7 cellular contexts compared by ENCODE assay signal in genomic region chrX:6932942-6933341, GRCh38.
DNase-seq lines count a peak whose midpoint lies in the region; ATAC-seq, FAIRE-seq and TF ChIP-seq lines count a peak whose summit lies in the region.
"Not testable (repeated sequence)": the region's sequence is repeated elsewhere in the genome, so short reads cannot be mapped to it uniquely, and the experiment has no call there.

No MANE protein-coding gene starts in this region.

- not testable (repeated sequence) for TF ChIP-seq RAD21 in K562 (CRISPR knock-in tag; conservative IDR thresholded peaks at IDR 0.05 in 1 of 2, IDR thresholded peaks at IDR 0.05 in 1 of 2)

- DNase-seq in BE2C, result peak; percentile 1
- DNase-seq in Caco-2; K562 (ENCODE audit: extremely low read depth in 1 of 4, low spot score in 3 of 4); endodermal cell; neural crest cell (ENCODE audit: low read depth, low spot score): not testable (repeated sequence)
- DNase-seq in nephron progenitor cell, result peak; percentile 13

- 93% methylated on average over 3 of the region's 9 CpGs for WGBS in K562 (ENCODE audit: insufficient coverage, low coverage, missing lambda C conversion rate)
- 88% methylated on average over 5 of the region's 9 CpGs; no CpG with 5 or more reads in 1 of the 2 experiments for WGBS in endodermal cell (ENCODE audit: insufficient coverage in 1 of 2, insufficient read length in 1 of 2), 2 experiments

- in situ Hi-C loops in K562 (cut with MboI), result not testable (repeated sequence)

- not testable (repeated sequence) for H4K20me1 ChIP-seq in K562 (replicated peaks; ENCODE audit: control insufficient read depth, insufficient read depth, low read length)

- H3K9me1 ChIP-seq in K562 (ENCODE audit: control insufficient read depth, insufficient read depth, low read length), result not testable (repeated sequence)

- not testable (repeated sequence) for H3K27me3 ChIP-seq in BE2C; Caco-2 (replicated peaks; ENCODE audit: control insufficient read depth, insufficient read depth, low read length); K562 (ENCODE audit: control insufficient read depth in 2 of 2, insufficient read depth in 2 of 2, low read length in 2 of 2); endodermal cell (ENCODE audit: control insufficient read depth, insufficient read depth, low read length, poor library complexity, severe bottlenecking)

- intact Hi-C loops in Caco-2 (cut with micrococcal nuclease; ENCODE audit: unreplicated experiment), result loop anchor here (5.0 kb wide), 1 partner anchor 154 kb away; no protein-coding TSS in a partner anchor
- intact Hi-C loops in K562 (cut with micrococcal nuclease), result not testable (repeated sequence)

- not testable (repeated sequence) for H3K4me1 ChIP-seq in BE2C; Caco-2; K562 (replicated peaks in 1 of 2; ENCODE audit: control insufficient read depth in 2 of 2, insufficient read depth in 2 of 2, low read length in 2 of 2); endodermal cell (ENCODE audit: control insufficient read depth, insufficient read depth, low read length)

- BruUV-seq in Caco-2 (replicated peaks; lab: Mats Ljungman, UMichigan); K562 (replicated peaks; lab: Mats Ljungman, UMichigan): not testable (repeated sequence)

- H3K9ac ChIP-seq in K562 (ENCODE audit: insufficient read depth in 1 of 2, low read depth in 2 of 2, low read length in 2 of 2); endodermal cell (ENCODE audit: extremely low read depth, low read length, poor library complexity, severe bottlenecking): not testable (repeated sequence)

- H3K36me3 Mint-ChIP-seq in Caco-2 (ENCODE audit: insufficient read depth, unreplicated experiment); endodermal cell (ENCODE audit: low read depth); nephron progenitor cell (ENCODE audit: low read depth); neural crest cell (ENCODE audit: low read depth): not testable (repeated sequence)

- POLR2A ChIA-PET in Caco-2 (lab: Charles Lee); K562 (lab: Yijun Ruan, JAX): not testable (repeated sequence)

- ATAC-seq in K562, result not testable (repeated sequence)

- H3K4me2 ChIP-seq in K562 (ENCODE audit: insufficient read depth, low read length), result not testable (repeated sequence)

- H2AFZ ChIP-seq in K562 (ENCODE audit: low read depth, low read length), result not testable (repeated sequence)

- H3K27me3 Mint-ChIP-seq in Caco-2 (ENCODE audit: insufficient read depth, unreplicated experiment); endodermal cell (ENCODE audit: insufficient read depth); nephron progenitor cell (ENCODE audit: low read depth, poor library complexity); neural crest cell (ENCODE audit: low read depth): not testable (repeated sequence)

- CTCF ChIA-PET in Caco-2 (lab: Charles Lee); K562 (lab: Yijun Ruan, JAX; ENCODE audit: low intra/inter-chr PET ratio): not testable (repeated sequence)

- not testable (repeated sequence) for H3K36me3 ChIP-seq in BE2C; Caco-2 (ENCODE audit: control insufficient read depth, insufficient read depth, low read length); K562 (ENCODE audit: control insufficient read depth, insufficient read depth, low read length); endodermal cell (ENCODE audit: control insufficient read depth, insufficient read depth, low read length)

- TF ChIP-seq EP300 in K562 (IDR thresholded peaks at IDR 0.05; ENCODE audit: low read length), result not testable (repeated sequence)

- not testable (repeated sequence) for TF ChIP-seq CTCF in BE2C (IDR thresholded peaks at IDR 0.05; ENCODE audit: low read depth, low read length); C4-2B (conservative IDR thresholded peaks at IDR 0.05); Caco-2 (IDR thresholded peaks at IDR 0.05; ENCODE audit: insufficient read depth in 1 of 2, low read depth in 1 of 2, low read length in 1 of 2, severe bottlenecking in 1 of 2, unreplicated experiment in 1 of 2); K562 (IDR thresholded peaks at IDR 0.05 in 2 of 3, conservative IDR thresholded peaks at IDR 0.05 in 1 of 3; ENCODE audit: insufficient read depth in 2 of 3, low read depth in 1 of 3, low read length in 3 of 3); endodermal cell (conservative IDR thresholded peaks at IDR 0.05); nephron progenitor cell (IDR thresholded peaks at IDR 0.05); neural crest cell (conservative IDR thresholded peaks at IDR 0.05)

- H3K79me2 ChIP-seq in K562 (ENCODE audit: control insufficient read depth, insufficient read depth, low read length), result not testable (repeated sequence)

- H3K4me3 Mint-ChIP-seq in Caco-2 (ENCODE audit: unreplicated experiment) (peak overlapping the region; percentile 74), endodermal cell (peak overlapping the region; percentile 58)
- H3K4me3 Mint-ChIP-seq in nephron progenitor cell, neural crest cell: not testable (repeated sequence)

- H3K9me3 Mint-ChIP-seq in Caco-2 (ENCODE audit: unreplicated experiment); neural crest cell: not testable (repeated sequence)
- H3K9me3 Mint-ChIP-seq in endodermal cell (peaks cover 14% of the 10 kb centered on the region), nephron progenitor cell (peaks cover 15% of the 10 kb centered on the region)

- H3K27ac ChIP-seq in C4-2B, result peak overlapping the region; percentile 41
- H3K27ac ChIP-seq in K562 (ENCODE audit: extremely low read depth, low read depth, low read length); endodermal cell (ENCODE audit: low read depth, low read length): not testable (repeated sequence)

- H3K27ac Mint-ChIP-seq in Caco-2 (ENCODE audit: unreplicated experiment), result peak overlapping the region; percentile 65
- not testable (repeated sequence) for H3K27ac Mint-ChIP-seq in endodermal cell, nephron progenitor cell
- peak overlapping the region; percentile 27 for H3K27ac Mint-ChIP-seq in neural crest cell (ENCODE audit: unreplicated experiment)

- H3K4me1 Mint-ChIP-seq in Caco-2 (ENCODE audit: low read depth, unreplicated experiment), result not testable (repeated sequence)
- peaks cover 18% of the 10 kb centered on the region for H3K4me1 Mint-ChIP-seq in endodermal cell
- H3K4me1 Mint-ChIP-seq in nephron progenitor cell, result peaks cover 17% of the 10 kb centered on the region
- H3K4me1 Mint-ChIP-seq in neural crest cell, result peaks cover 22% of the 10 kb centered on the region

- not testable (repeated sequence) for H3K9me3 ChIP-seq in BE2C; Caco-2; K562 (replicated peaks; ENCODE audit: control insufficient read depth, insufficient read depth, low read depth, low read length); endodermal cell (ENCODE audit: control insufficient read depth, low read length)

- not testable (repeated sequence) for TF ChIP-seq POLR2A in K562 (conservative IDR thresholded peaks at IDR 0.05)

- not testable (repeated sequence) for FAIRE-seq in K562 (lab: Jason Lieb, UNC)

- not testable (repeated sequence) for H3K4me3 ChIP-seq in BE2C (ENCODE audit: low read depth, low read length); Caco-2 (ENCODE audit: low read depth, low read length); K562; endodermal cell (ENCODE audit: low read length)

TF ChIP-seq in K562, 482 proteins besides CTCF, POLR2A, EP300 and RAD21:
- peak; percentile 66; the same call in 1 of the 2 replicates for TF ChIP-seq NR2C1 (IDR thresholded peaks at IDR 0.05)
- TF ChIP-seq NR2C1 (tag; IDR thresholded peaks at IDR 0.05), result peak; percentile 69
